ENCODE assay signal across 8 cellular contexts in the genomic region with DNA sequence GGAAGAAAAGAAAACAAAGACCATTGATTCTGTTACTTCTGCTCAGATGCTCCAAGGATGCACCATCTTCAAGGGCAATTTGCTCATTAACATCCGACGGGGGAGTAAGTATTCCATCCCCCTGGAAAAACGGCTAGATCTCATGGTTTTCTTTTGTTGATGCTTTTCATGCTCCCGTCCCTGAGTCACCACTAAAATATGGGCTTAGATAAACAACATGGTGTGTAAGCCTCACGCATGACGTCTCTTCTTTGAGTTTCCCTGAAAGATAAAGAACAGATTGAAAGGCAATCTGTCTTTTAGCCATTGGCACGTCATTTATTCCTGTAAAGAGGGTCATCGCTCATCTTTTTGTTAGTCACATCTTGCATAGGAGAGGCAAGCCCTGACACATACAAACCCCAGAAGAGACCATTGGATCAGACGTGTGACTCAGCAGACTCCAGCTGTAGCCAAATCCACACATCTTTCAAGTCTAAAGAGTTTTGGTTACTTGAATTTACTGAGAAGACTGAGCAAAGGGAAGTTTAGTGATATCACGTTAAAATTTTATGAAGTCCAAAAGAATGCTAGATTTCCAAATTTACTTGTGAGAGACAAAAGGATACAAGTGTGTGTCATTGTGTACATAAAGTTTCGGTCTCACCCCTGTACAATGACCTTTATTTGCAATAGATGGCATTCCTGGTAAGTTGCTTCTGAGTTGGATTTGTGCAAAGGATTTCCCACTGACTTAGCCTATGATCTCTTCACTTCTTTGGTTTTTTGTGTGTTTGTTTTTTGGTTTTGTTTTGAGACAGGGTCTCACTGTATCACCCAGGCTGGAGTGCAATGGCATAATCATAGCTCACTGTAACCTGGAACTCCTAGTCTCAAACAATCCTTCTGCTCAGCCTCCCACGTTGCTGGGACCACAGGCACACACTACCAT.
A peak's percentile ranks its signal among the peaks of the same experiment; 100 is the strongest.
DNase-seq lines count a peak whose midpoint lies in the region; ATAC-seq and TF ChIP-seq lines count a peak whose summit lies in the region.

No MANE protein-coding gene starts in this region.

- no peak overlapping the region for H3K4me3 ChIP-seq in astrocyte of the spinal cord (ENCODE audit: low read depth, low read length)
- no peak overlapping the region for H3K4me3 ChIP-seq in kidney epithelial cell (ENCODE audit: low read depth, low read length)
- no peak overlapping the region for H3K4me3 ChIP-seq in urinary bladder (ENCODE audit: low read depth, low read length)

- in situ Hi-C loops in astrocyte of the spinal cord (cut with HindIII; ENCODE audit: low sequenced_read_pairs) (no loop called here), GM13977 (cut with MboI; ENCODE audit: low pct_unique_long_range_greater_than_20kb, low sequenced_read_pairs, unreplicated experiment) (no loop called here)

- TF ChIP-seq CTCF in astrocyte of the spinal cord (IDR thresholded peaks at IDR 0.05; ENCODE audit: low read depth, low read length) (no peak), kidney epithelial cell (IDR thresholded peaks at IDR 0.05; ENCODE audit: insufficient read depth, low read length, poor library complexity, severe bottlenecking) (no peak), GM13977 (IDR thresholded peaks at IDR 0.05; ENCODE audit: extremely low read depth, insufficient read depth, missing control alignments) (no peak)

- peak overlapping the region; percentile 56 for H3K27ac ChIP-seq in urinary bladder (ENCODE audit: low read depth)

- DNase-seq in SIG-M5 treated with dmso at 0.1 percent for 504 hours (lab: John Stamatoyannopoulos, UW; ENCODE audit: unreplicated experiment) = peak; percentile 69
- DNase-seq in SIG-M5 (lab: John Stamatoyannopoulos, UW) = no peak
- DNase-seq in astrocyte of the spinal cord (ENCODE audit: low read depth, low spot score) = peak; percentile 99
- DNase-seq in kidney epithelial cell (ENCODE audit: low read depth) = peak; percentile 99
- no peak for DNase-seq in GM13977 (ENCODE audit: low spot score)

- no peak for TF ChIP-seq POLR2A in GM18505 (IDR thresholded peaks at IDR 0.05; ENCODE audit: borderline replicate concordance, extremely low read depth, insufficient read depth, insufficient read length)

- no peaks in the 10 kb centered on the region for H3K4me1 ChIP-seq in urinary bladder (ENCODE audit: insufficient read depth)

- H3K36me3 ChIP-seq in kidney epithelial cell (ENCODE audit: control insufficient read depth, insufficient read depth, low read length) (no peaks in the 10 kb centered on the region), urinary bladder (ENCODE audit: insufficient read depth) (no peaks in the 10 kb centered on the region)

- 30% methylated on average over 12 of the region's 12 CpGs for WGBS in urinary bladder

- no peak for ATAC-seq in GM18505 (IDR thresholded peaks at IDR 0.05; ENCODE audit: unreplicated experiment)
- ATAC-seq in GM18498 (IDR thresholded peaks at IDR 0.05; ENCODE audit: unreplicated experiment) = no peak

- no peaks in the 10 kb centered on the region for H3K27me3 ChIP-seq in kidney epithelial cell (ENCODE audit: control insufficient read depth, insufficient read depth, low read length)

Comparison
In these comparisons a context has a peak if more than half of its experiments do, and no peak if none do; other contexts are left out.
1. DNase-seq: peak in SIG-M5 treated with dmso at 0.1 percent for 504 hours (single experiment), astrocyte of the spinal cord (single experiment) and kidney epithelial cell (single experiment); none in SIG-M5 (single experiment) and GM13977 (single experiment).